Comparison of ENCODE assay signal across 15 cellular contexts in genomic region chr2:106096446-106097369, GRCh38.
A peak's percentile ranks its signal among the peaks of the same experiment; 100 is the strongest.
DNase-seq lines count a peak whose midpoint lies in the region; ATAC-seq lines count a peak whose summit lies in the region.
"Had no signal": no experiment of that assay in that cellular context is flagged by ENCODE, and none has a peak within 500 bp of the region (broad histone marks: within the 10 kb centered on the region; RNA-seq: fewer than 3 reads in every experiment).

No MANE protein-coding gene starts in this region.

- H3K36me3 Mint-ChIP-seq in activated T-cell treated with anti-CD3 and anti-CD28 coated beads, Interleukin-2, amount 50 U/mL, for 24 hours (ENCODE audit: low read depth) = peaks cover 82% of the 10 kb centered on the region
- peaks cover 17% of the 10 kb centered on the region for H3K36me3 Mint-ChIP-seq in activated CD4-positive, alpha-beta memory T cell treated with anti-CD3 and anti-CD28 coated beads for 36 hours
- peaks cover 74% of the 10 kb centered on the region for H3K36me3 Mint-ChIP-seq in stimulated activated memory B cell treated with anti-CD40 and anti-IgM and Interleukin-4, amounts not matched to agents 10 μg/mL and 1 μg/mL and 100 μg/mL, for 72 hours

- no peaks in the 10 kb centered on the region for H3K9me3 Mint-ChIP-seq in activated T-cell treated with anti-CD3 and anti-CD28 coated beads, Interleukin-2, amount 50 U/mL, for 24 hours
- H3K9me3 Mint-ChIP-seq in activated CD4-positive, alpha-beta memory T cell treated with anti-CD3 and anti-CD28 coated beads for 36 hours = no peaks in the 10 kb centered on the region
- H3K9me3 Mint-ChIP-seq in stimulated activated memory B cell treated with anti-CD40 and anti-IgM and Interleukin-4, amounts not matched to agents 10 μg/mL and 1 μg/mL and 100 μg/mL, for 72 hours = no peaks in the 10 kb centered on the region
- H3K9me3 Mint-ChIP-seq: GM23338, neural progenitor cell had no signal

- DNase-seq in activated T-cell treated with anti-CD3 and anti-CD28 coated beads, Interleukin-2, amount 50 U/mL, for 24 hours = no peak
- no peak for DNase-seq in activated T-cell treated with anti-CD3 and anti-CD28 coated beads, Interleukin-2, amount 50 U/mL, for 48 hours
- no peak for DNase-seq in activated CD4-positive, alpha-beta memory T cell treated with anti-CD3 and anti-CD28 coated beads for 36 hours
- DNase-seq in H7 (no peak), cerebellar nuclear complex (lab: John Stamatoyannopoulos, UW) (no peak)
- DNase-seq: left lung, NCI-H1930, NCI-H748 treated with DMSO at 0.1 percent for 48 hours, RPMI8226 had no signal

- peaks cover 54% of the 10 kb centered on the region for H3K4me1 Mint-ChIP-seq in activated T-cell treated with anti-CD3 and anti-CD28 coated beads, Interleukin-2, amount 50 U/mL, for 24 hours (ENCODE audit: low read depth)
- peaks cover 42% of the 10 kb centered on the region for H3K4me1 Mint-ChIP-seq in activated CD4-positive, alpha-beta memory T cell treated with anti-CD3 and anti-CD28 coated beads for 36 hours (ENCODE audit: low read depth)
- H3K4me1 Mint-ChIP-seq in stimulated activated memory B cell treated with anti-CD40 and anti-IgM and Interleukin-4, amounts not matched to agents 10 μg/mL and 1 μg/mL and 100 μg/mL, for 72 hours = peaks cover 14% of the 10 kb centered on the region

- CTCF ChIA-PET in activated CD4-positive, alpha-beta memory T cell treated with anti-CD3 and anti-CD28 coated beads for 36 hours (lab: Charles Lee) = interaction anchor here (0.6 to 2.0 kb wide), 6 partner anchors 12 to 520 kb away, joined by 3 to 4 read pairs (median 4); no protein-coding TSS in a partner anchor

- intact Hi-C loops in activated CD4-positive, alpha-beta memory T cell treated with anti-CD3 and anti-CD28 coated beads for 36 hours (cut with micrococcal nuclease) = loop anchor here (10.0 kb wide), 1 partner anchor 468 kb away; no protein-coding TSS in a partner anchor

- no peaks in the 10 kb centered on the region for H3K27me3 Mint-ChIP-seq in activated T-cell treated with anti-CD3 and anti-CD28 coated beads, Interleukin-2, amount 50 U/mL, for 24 hours
- H3K27me3 Mint-ChIP-seq in activated CD4-positive, alpha-beta memory T cell treated with anti-CD3 and anti-CD28 coated beads for 36 hours = no peaks in the 10 kb centered on the region
- no peaks in the 10 kb centered on the region for H3K27me3 Mint-ChIP-seq in stimulated activated memory B cell treated with anti-CD40 and anti-IgM and Interleukin-4, amounts not matched to agents 10 μg/mL and 1 μg/mL and 100 μg/mL, for 72 hours

- peak overlapping the region; percentile 81 for H3K27ac Mint-ChIP-seq in activated T-cell treated with anti-CD3 and anti-CD28 coated beads, Interleukin-2, amount 50 U/mL, for 24 hours
- peak overlapping the region; percentile 75 for H3K27ac Mint-ChIP-seq in activated CD4-positive, alpha-beta memory T cell treated with anti-CD3 and anti-CD28 coated beads for 36 hours
- peak overlapping the region; percentile 58 for H3K27ac Mint-ChIP-seq in stimulated activated memory B cell treated with anti-CD40 and anti-IgM and Interleukin-4, amounts not matched to agents 10 μg/mL and 1 μg/mL and 100 μg/mL, for 72 hours
- H3K27ac Mint-ChIP-seq: neural progenitor cell had no signal

- POLR2A ChIA-PET in activated CD4-positive, alpha-beta memory T cell treated with anti-CD3 and anti-CD28 coated beads for 36 hours (lab: Charles Lee) = interaction anchor here (0.5 kb wide), 1 partner anchor 708 kb away, joined by 4 read pairs; no protein-coding TSS in a partner anchor

- peak overlapping the region; percentile 15 for H3K4me3 Mint-ChIP-seq in activated T-cell treated with anti-CD3 and anti-CD28 coated beads, Interleukin-2, amount 50 U/mL, for 24 hours
- H3K4me3 Mint-ChIP-seq in activated CD4-positive, alpha-beta memory T cell treated with anti-CD3 and anti-CD28 coated beads for 36 hours = peak overlapping the region; percentile 49
- no peak overlapping the region for H3K4me3 Mint-ChIP-seq in stimulated activated memory B cell treated with anti-CD40 and anti-IgM and Interleukin-4, amounts not matched to agents 10 μg/mL and 1 μg/mL and 100 μg/mL, for 72 hours
- H3K4me3 Mint-ChIP-seq: GM23338 had no signal

- peaks cover 23% of the 10 kb centered on the region for H3K36me3 ChIP-seq in H7 (replicated peaks; ENCODE audit: control insufficient read depth, insufficient read depth, low read length)

- H3K27me3 ChIP-seq in H7 (ENCODE audit: control insufficient read depth, insufficient read depth, low read length) = no peaks in the 10 kb centered on the region
- H3K27me3 ChIP-seq: ascending aorta, left lung, neural progenitor cell had no signal

- ATAC-seq in esophagus mucosa (peak; percentile 16), HG03571 (IDR thresholded peaks at IDR 0.05; ENCODE audit: unreplicated experiment) (no peak)
- ATAC-seq in stimulated activated memory B cell treated with anti-CD40 and anti-IgM and Interleukin-4, amounts not matched to agents 10 μg/mL and 1 μg/mL and 100 μg/mL, for 72 hours = no peak

- H3K4me3 ChIP-seq in H7 (ENCODE audit: insufficient read depth, low read depth, low read length) = no peak overlapping the region
- H3K4me3 ChIP-seq: ascending aorta, GM23338, left lung, neural progenitor cell had no signal
